In genomic region chr3:43105224-43105596, GRCh38 we compare ENCODE assay signal across 8 cellular contexts. TPM values are rescaled to one million over a fixed set of nuclear protein-coding genes. Genes with fewer than 3 reads are reported as not detected.
A peak's percentile ranks its signal among the peaks of the same experiment; 100 is the strongest.
DNase-seq lines count a peak whose midpoint lies in the region; ATAC-seq and TF ChIP-seq lines count a peak whose summit lies in the region.

No MANE protein-coding gene starts in this region.

- H3K27ac ChIP-seq in adrenal gland, result peak overlapping the region in 1 of 5 donors; percentile 68

- no peak overlapping the region for H3K27ac Mint-ChIP-seq in T-helper 1 cell treated with Interleukin-12 subunit alpha and Interleukin-12 subunit beta and Interleukin-4 antibody, amounts not matched to agents 30 μg/mL and 1 μg/mL, for 36 hours
- H3K27ac Mint-ChIP-seq in stimulated activated effector memory CD8-positive, alpha-beta T cell treated with anti-CD3 and anti-CD28 coated beads, Interleukin-12 subunit alpha, Interleukin-12 subunit beta, amount 100 ng/mL, for 72 hours, result no peak overlapping the region

- H3K27me3 Mint-ChIP-seq in T-helper 1 cell treated with Interleukin-12 subunit alpha and Interleukin-12 subunit beta and Interleukin-4 antibody, amounts not matched to agents 30 μg/mL and 1 μg/mL, for 36 hours (ENCODE audit: low read depth), result peaks cover 3% of the 10 kb centered on the region

- ATAC-seq in stimulated activated effector memory CD8-positive, alpha-beta T cell treated with anti-CD3 and anti-CD28 coated beads, Interleukin-12 subunit alpha, Interleukin-12 subunit beta, amount 100 ng/mL, for 72 hours, result peak; percentile 33
- ATAC-seq in GM19395 (IDR thresholded peaks at IDR 0.05; ENCODE audit: unreplicated experiment), result no peak

- peaks cover 3% of the 10 kb centered on the region for H3K9me3 Mint-ChIP-seq in T-helper 1 cell treated with Interleukin-12 subunit alpha and Interleukin-12 subunit beta and Interleukin-4 antibody, amounts not matched to agents 30 μg/mL and 1 μg/mL, for 36 hours
- no peaks in the 10 kb centered on the region for H3K9me3 Mint-ChIP-seq in stimulated activated effector memory CD8-positive, alpha-beta T cell treated with anti-CD3 and anti-CD28 coated beads, Interleukin-12 subunit alpha, Interleukin-12 subunit beta, amount 100 ng/mL, for 72 hours

- H3K27me3 ChIP-seq in adrenal gland (no peaks in the 10 kb centered on the region), kidney epithelial cell (ENCODE audit: control insufficient read depth, insufficient read depth, low read length) (no peaks in the 10 kb centered on the region)

- no peaks in the 10 kb centered on the region for H3K36me3 Mint-ChIP-seq in T-helper 1 cell treated with Interleukin-12 subunit alpha and Interleukin-12 subunit beta and Interleukin-4 antibody, amounts not matched to agents 30 μg/mL and 1 μg/mL, for 36 hours (ENCODE audit: low read depth)
- H3K36me3 Mint-ChIP-seq in stimulated activated effector memory CD8-positive, alpha-beta T cell treated with anti-CD3 and anti-CD28 coated beads, Interleukin-12 subunit alpha, Interleukin-12 subunit beta, amount 100 ng/mL, for 72 hours, result no peaks in the 10 kb centered on the region

- WGBS in adrenal gland, 4 donors, result 12 to 25% (median 19%) methylated on average over 1 to 19 of the region's 19 CpGs

- no peak for DNase-seq in T-helper 1 cell
- DNase-seq in adrenal gland, result peak in 4 of 7 donors; percentile 9 to 35 (median 28)
- no peak for DNase-seq in kidney epithelial cell (ENCODE audit: low read depth)
- DNase-seq in stimulated activated effector memory CD8-positive, alpha-beta T cell treated with anti-CD3 and anti-CD28 coated beads, Interleukin-12 subunit alpha, Interleukin-12 subunit beta, amount 100 ng/mL, for 72 hours (ENCODE audit: low spot score in 2 of 2), result no peak
- no peak for DNase-seq in midbrain (lab: John Stamatoyannopoulos, UW)
- DNase-seq in NOMO-1 treated with dmso at 0.1 percent for 144 hours (lab: John Stamatoyannopoulos, UW; ENCODE audit: unreplicated experiment), result no peak

- peak overlapping the region in 2 of 4 donors; percentile 66 to 79 for H3K4me3 ChIP-seq in adrenal gland
- peak overlapping the region; percentile 52 for H3K4me3 ChIP-seq in kidney epithelial cell (ENCODE audit: low read depth, low read length)

- H3K4me1 Mint-ChIP-seq in T-helper 1 cell treated with Interleukin-12 subunit alpha and Interleukin-12 subunit beta and Interleukin-4 antibody, amounts not matched to agents 30 μg/mL and 1 μg/mL, for 36 hours (ENCODE audit: low read depth), result peaks cover 8% of the 10 kb centered on the region
- H3K4me1 Mint-ChIP-seq in stimulated activated effector memory CD8-positive, alpha-beta T cell treated with anti-CD3 and anti-CD28 coated beads, Interleukin-12 subunit alpha, Interleukin-12 subunit beta, amount 100 ng/mL, for 72 hours, result peaks cover 17% of the 10 kb centered on the region

- peaks cover 4 to 17% of the 10 kb centered on the region in 2 donors for H3K4me1 ChIP-seq in adrenal gland (replicated peaks in 1 of 2)

- TF ChIP-seq CTCF in adrenal gland (IDR thresholded peaks at IDR 0.05) (no peak), kidney epithelial cell (IDR thresholded peaks at IDR 0.05; ENCODE audit: insufficient read depth, low read length, poor library complexity, severe bottlenecking) (no peak)

- intact Hi-C loops in adrenal gland (cut with DNase I), result no loop called here

- peak overlapping the region; percentile 67 for H3K4me3 Mint-ChIP-seq in T-helper 1 cell treated with Interleukin-12 subunit alpha and Interleukin-12 subunit beta and Interleukin-4 antibody, amounts not matched to agents 30 μg/mL and 1 μg/mL, for 36 hours
- H3K4me3 Mint-ChIP-seq in stimulated activated effector memory CD8-positive, alpha-beta T cell treated with anti-CD3 and anti-CD28 coated beads, Interleukin-12 subunit alpha, Interleukin-12 subunit beta, amount 100 ng/mL, for 72 hours, result peak overlapping the region; percentile 61

- no peak for TF ChIP-seq POLR2A in adrenal gland (IDR thresholded peaks at IDR 0.05)

- H3K9me3 ChIP-seq in adrenal gland (replicated peaks in 1 of 3), result no peaks in the 10 kb centered on the region

- H3K36me3 ChIP-seq in adrenal gland (replicated peaks in 1 of 2) (no peaks in the 10 kb centered on the region), kidney epithelial cell (ENCODE audit: control insufficient read depth, insufficient read depth, low read length) (no peaks in the 10 kb centered on the region)

RNA-seq across cellular contexts. Expression of gene POMGNT2, which starts 0.7 kb away (rescaled TPM):
- total RNA-seq in adrenal gland (10 to 100 TPM; 14.5 to 44.9 (median 25.0) TPM), kidney epithelial cell (22.1 and 23.6 TPM in 2 replicates)
- polyA plus RNA-seq in adrenal gland, result 10 to 100 TPM in 2 of 3 donors, 1 to 10 TPM in 1; 6.5 to 17.6 (median 10.0) TPM

Comparison
In these comparisons a context has a peak if more than half of its experiments do, and no peak if none do; other contexts are left out.
1. DNase-seq: peak in adrenal gland (4 of 7); none in T-helper 1 cell (0 of 5), kidney epithelial cell (single experiment), stimulated activated effector memory CD8-positive, alpha-beta T cell treated with anti-CD3 and anti-CD28 coated beads, Interleukin-12 subunit alpha, Interleukin-12 subunit beta, amount 100 ng/mL, for 72 hours (0 of 2), midbrain (single experiment) and NOMO-1 treated with dmso at 0.1 percent for 144 hours (single experiment).